8 cellular contexts compared by ENCODE assay signal in the genomic region with DNA sequence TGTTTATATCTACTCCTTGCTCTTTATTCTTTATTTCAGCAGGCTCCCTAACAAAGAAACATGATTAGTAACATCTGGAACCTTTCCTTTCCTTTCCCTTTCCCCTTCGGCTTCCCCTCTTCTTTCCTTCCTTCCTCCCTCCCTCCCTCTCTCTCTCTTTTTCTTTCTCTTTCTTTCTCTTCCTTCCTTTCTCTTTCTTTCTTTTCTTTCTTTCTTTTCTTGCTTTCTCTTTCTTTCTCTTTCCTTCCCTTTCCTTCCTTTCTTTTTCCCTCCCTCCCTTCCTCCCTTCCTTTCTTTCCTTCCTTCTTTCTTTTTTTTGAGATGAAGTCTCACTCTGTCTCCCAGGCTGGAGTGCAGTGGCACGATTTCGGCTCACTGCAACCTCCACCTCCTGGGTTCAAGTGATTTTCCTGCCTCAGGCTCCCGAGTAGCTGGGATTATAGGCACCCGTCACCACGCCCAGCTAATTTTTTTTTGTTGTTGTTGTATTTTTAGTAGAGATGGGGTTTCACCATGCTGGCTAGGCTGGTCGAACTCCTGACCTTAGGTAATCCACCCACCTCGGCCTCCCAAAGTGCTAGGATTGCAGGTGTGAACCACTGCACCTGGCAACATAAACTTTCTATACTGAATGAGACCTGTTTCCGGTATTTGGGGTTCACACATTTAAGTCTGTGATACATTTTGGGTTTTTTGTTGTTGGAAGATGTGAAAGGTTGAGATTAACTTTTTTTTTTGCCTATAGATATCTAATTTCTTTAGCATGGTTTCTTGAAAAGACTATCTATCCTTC. TPM values are rescaled to one million over a fixed set of nuclear protein-coding genes. Genes with fewer than 3 reads are reported as not detected.
A peak's percentile ranks its signal among the peaks of the same experiment; 100 is the strongest.
DNase-seq lines count a peak whose midpoint lies in the region; ATAC-seq and TF ChIP-seq lines count a peak whose summit lies in the region.
"Not testable (repeated sequence)": the region's sequence is repeated elsewhere in the genome, so short reads cannot be mapped to it uniquely, and the experiment has no call there.

No MANE protein-coding gene starts in this region.

- H3K9ac ChIP-seq in SK-N-MC (ENCODE audit: insufficient read length) (peak overlapping the region; percentile 70), adipocyte (ENCODE audit: low read length) (peak overlapping the region; percentile 51)

- POLR2A ChIA-PET in CD8-positive, alpha-beta T cell (lab: Charles Lee), result interaction anchor here (1.0 kb wide), 1 partner anchor 182 kb away, joined by 3 read pairs; no protein-coding TSS in a partner anchor
- POLR2A ChIA-PET in activated CD8-positive, alpha-beta T cell treated with anti-CD3 and anti-CD28 coated beads, Interleukin-2, amount 10 ng/mL, durations not matched to agents 7 days and 5 days (lab: Charles Lee), result interaction anchor here (0.6 to 3.1 kb wide), 3 partner anchors 13 to 164 kb away, joined by 3 to 22 read pairs (median 3); partner anchors contain the start of gene RBMX

- not testable (repeated sequence) for ATAC-seq in CD8-positive, alpha-beta T cell; activated CD8-positive, alpha-beta T cell treated with anti-CD3 and anti-CD28 coated beads, Interleukin-2, amount 10 ng/mL, durations not matched to agents 7 days and 5 days; thoracic aorta (ENCODE audit: insufficient number of reproducible peaks, low FRiP score, low read depth)

- H3K9me3 ChIP-seq in CD8-positive, alpha-beta T cell (ENCODE audit: low read length); SK-N-MC (ENCODE audit: low read depth, low read length); adipocyte (ENCODE audit: control insufficient read depth, low read length); thoracic aorta: not testable (repeated sequence)

- H3K4me1 ChIP-seq in CD8-positive, alpha-beta T cell (ENCODE audit: insufficient read depth, low read length); adipocyte (ENCODE audit: control insufficient read depth, insufficient read depth, low read length); thoracic aorta (ENCODE audit: control insufficient read depth in 1 of 2, low read depth in 2 of 2): not testable (repeated sequence)

- CTCF ChIA-PET in CD8-positive, alpha-beta T cell (lab: Charles Lee); activated CD8-positive, alpha-beta T cell treated with anti-CD3 and anti-CD28 coated beads, Interleukin-2, amount 10 ng/mL, durations not matched to agents 7 days and 5 days (lab: Charles Lee): not testable (repeated sequence)

- not testable (repeated sequence) for H3K9me3 Mint-ChIP-seq in CD8-positive, alpha-beta T cell; activated CD8-positive, alpha-beta T cell treated with anti-CD3 and anti-CD28 coated beads, Interleukin-2, amount 10 ng/mL, durations not matched to agents 7 days and 5 days (ENCODE audit: insufficient read depth)
- H3K9me3 Mint-ChIP-seq in nephron, result peaks cover 14% of the 10 kb centered on the region

- not testable (repeated sequence) for H3K36me3 Mint-ChIP-seq in CD8-positive, alpha-beta T cell; activated CD8-positive, alpha-beta T cell treated with anti-CD3 and anti-CD28 coated beads, Interleukin-2, amount 10 ng/mL, durations not matched to agents 7 days and 5 days (ENCODE audit: low read depth); nephron (ENCODE audit: low read depth)

- H3K27me3 Mint-ChIP-seq in CD8-positive, alpha-beta T cell (ENCODE audit: low read depth); activated CD8-positive, alpha-beta T cell treated with anti-CD3 and anti-CD28 coated beads, Interleukin-2, amount 10 ng/mL, durations not matched to agents 7 days and 5 days (ENCODE audit: low read depth); nephron (ENCODE audit: low read depth): not testable (repeated sequence)

- H3K4me1 Mint-ChIP-seq in CD8-positive, alpha-beta T cell (ENCODE audit: low read depth), result peaks cover 20% of the 10 kb centered on the region
- H3K4me1 Mint-ChIP-seq in activated CD8-positive, alpha-beta T cell treated with anti-CD3 and anti-CD28 coated beads, Interleukin-2, amount 10 ng/mL, durations not matched to agents 7 days and 5 days (ENCODE audit: low read depth), result peaks cover 19% of the 10 kb centered on the region
- H3K4me1 Mint-ChIP-seq in nephron, result not testable (repeated sequence)

- intact Hi-C loops in CD8-positive, alpha-beta T cell (cut with DNase I, micrococcal nuclease), result loop anchor here (10.0 kb wide), 2 partner anchors 657 to 937 kb away; partner anchors contain the start of genes MAP7D3 (in 1 of the 2) and MMGT1 (in 1 of the 2)

- H3K4me3 Mint-ChIP-seq in CD8-positive, alpha-beta T cell, result peak overlapping the region; percentile 37
- H3K4me3 Mint-ChIP-seq in activated CD8-positive, alpha-beta T cell treated with anti-CD3 and anti-CD28 coated beads, Interleukin-2, amount 10 ng/mL, durations not matched to agents 7 days and 5 days, result peak overlapping the region; percentile 18
- peak overlapping the region; percentile 37 to 89 (median 48) for H3K4me3 Mint-ChIP-seq in nephron

- not testable (repeated sequence) for H3K27ac Mint-ChIP-seq in CD8-positive, alpha-beta T cell; activated CD8-positive, alpha-beta T cell treated with anti-CD3 and anti-CD28 coated beads, Interleukin-2, amount 10 ng/mL, durations not matched to agents 7 days and 5 days
- H3K27ac Mint-ChIP-seq in nephron, result peak overlapping the region; percentile 63 to 97 (median 93)

- TF ChIP-seq CTCF in CD8-positive, alpha-beta T cell (IDR thresholded peaks at IDR 0.05); foreskin fibroblast (IDR thresholded peaks at IDR 0.05; ENCODE audit: low read depth, low read length); nephron (IDR thresholded peaks at IDR 0.05; ENCODE audit: unreplicated experiment in 3 of 3); thoracic aorta (IDR thresholded peaks at IDR 0.05): not testable (repeated sequence)

- H3K4me3 ChIP-seq in CD8-positive, alpha-beta T cell (ENCODE audit: low read depth, low read length); Jurkat, Clone E6-1 (ENCODE audit: low read length): not testable (repeated sequence)
- H3K4me3 ChIP-seq in SK-N-MC, result peak overlapping the region; percentile 84
- peak overlapping the region; percentile 88 for H3K4me3 ChIP-seq in adipocyte (ENCODE audit: low read length)
- peak overlapping the region; percentile 58 to 72 for H3K4me3 ChIP-seq in foreskin fibroblast (ENCODE audit: low read depth in 1 of 2, low read length in 2 of 2)
- H3K4me3 ChIP-seq in thoracic aorta, result peak overlapping the region; percentile 88

- DNase-seq in CD8-positive, alpha-beta T cell; SK-N-MC (ENCODE audit: low read depth, low spot score); activated CD8-positive, alpha-beta T cell treated with anti-CD3 and anti-CD28 coated beads, Interleukin-2, amount 10 ng/mL, durations not matched to agents 7 days and 5 days; thoracic aorta (ENCODE audit: low spot score): not testable (repeated sequence)
- DNase-seq in Jurkat, Clone E6-1 (ENCODE audit: low read depth, low spot score), result peak; percentile 14
- DNase-seq in adipocyte (ENCODE audit: low read depth) (peak; percentile 8), foreskin fibroblast (peak in 1 of 2 donors; percentile 7)

- not testable (repeated sequence) for H3K27ac ChIP-seq in CD8-positive, alpha-beta T cell (ENCODE audit: low read depth, low read length)
- peak overlapping the region; percentile 90 for H3K27ac ChIP-seq in SK-N-MC
- H3K27ac ChIP-seq in thoracic aorta, result peak overlapping the region; percentile 11 to 81

- not testable (repeated sequence) for H3K36me3 ChIP-seq in CD8-positive, alpha-beta T cell (ENCODE audit: insufficient read depth, low read length); SK-N-MC (ENCODE audit: insufficient read depth, low read length); adipocyte (ENCODE audit: control insufficient read depth, insufficient read depth, low read length, severe bottlenecking); thoracic aorta

- not testable (repeated sequence) for H3K27me3 ChIP-seq in CD8-positive, alpha-beta T cell (ENCODE audit: insufficient read depth, low read length); adipocyte (replicated peaks; ENCODE audit: control insufficient read depth, insufficient read depth, low read length); thoracic aorta (replicated peaks; ENCODE audit: insufficient read depth)

RNA-seq across cellular contexts. Expression of gene RBMX, which starts 30.9 kb away (rescaled TPM):
- total RNA-seq in CD8-positive, alpha-beta T cell, result 100 to 1,000 TPM; 306 to 307 TPM
- polyA plus RNA-seq in Jurkat, Clone E6-1 (2012; ENCODE audit: insufficient read depth, insufficient read length), result 438 TPM
- 100 to 1,000 TPM; 265 to 276 TPM for total RNA-seq in activated CD8-positive, alpha-beta T cell treated with anti-CD3 and anti-CD28 coated beads, Interleukin-2, amount 10 ng/mL, durations not matched to agents 7 days and 5 days
- total RNA-seq in thoracic aorta, result 100 to 1,000 TPM; 224 to 338 TPM
